In the genomic region with DNA sequence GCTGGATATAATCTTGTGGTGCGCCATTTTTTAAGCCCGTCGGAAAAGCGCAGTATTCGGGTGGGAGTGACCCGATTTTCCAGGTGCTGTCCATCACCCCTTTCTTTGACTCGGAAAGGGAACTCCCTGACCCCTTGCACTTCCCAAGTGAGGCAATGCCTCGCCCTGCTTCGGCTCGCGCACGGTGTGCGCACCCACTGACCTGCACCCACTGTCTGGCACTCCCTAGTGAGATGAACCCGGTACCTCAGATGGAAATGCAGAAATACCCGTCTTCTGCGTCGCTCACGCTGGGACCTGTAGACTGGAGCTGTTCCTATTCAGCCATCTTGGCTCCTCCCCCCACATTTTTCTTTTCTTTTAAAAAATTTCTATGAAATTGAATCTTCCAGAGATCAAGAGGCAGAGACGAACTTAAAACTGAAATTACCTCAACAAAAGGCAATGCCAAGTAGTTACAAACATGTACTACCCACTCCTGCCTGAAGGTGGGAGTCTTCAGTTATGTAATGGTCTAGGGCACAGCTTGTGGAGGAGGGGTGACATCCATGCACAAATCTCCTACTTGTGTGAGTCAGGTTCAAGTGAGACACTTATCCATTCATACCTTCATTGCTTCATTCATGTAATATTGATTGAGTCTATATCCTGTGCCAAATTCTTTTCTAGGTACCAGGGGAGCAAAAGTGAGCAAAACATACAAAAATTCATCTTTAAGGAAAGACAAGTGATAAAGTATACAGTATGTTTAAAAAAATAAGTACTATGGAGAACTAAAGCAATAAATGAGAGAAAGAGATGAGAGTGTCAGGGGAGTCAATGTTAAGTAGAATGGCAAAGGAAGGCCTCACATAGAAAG, we compare ENCODE assay signal across 8 cellular contexts. TPM values are rescaled to one million over a fixed set of nuclear protein-coding genes. Genes with fewer than 3 reads are reported as not detected.
DNase-seq lines count a peak whose midpoint lies in the region; ATAC-seq and TF ChIP-seq lines count a peak whose summit lies in the region.
"Not testable (repeated sequence)": the region's sequence is repeated elsewhere in the genome, so short reads cannot be mapped to it uniquely, and the experiment has no call there.

No MANE protein-coding gene starts in this region.

- H4K20me1 ChIP-seq in PC-3 (ENCODE audit: low read length) = not testable (repeated sequence)

- peak; percentile 49 for DNase-seq in DMS153 treated with DMSO at 0.1 percent for 48 hours (lab: John Stamatoyannopoulos, UW; ENCODE audit: unreplicated experiment)
- peak; percentile 39 to 75 for DNase-seq in HAP-1 (ENCODE audit: low spot score in 2 of 2)
- DNase-seq in NCI-H1417 (lab: John Stamatoyannopoulos, UW) = peak in 2 of 3 experiments; percentile 25 to 35
- peak; percentile 93 for DNase-seq in PC-3
- peak; percentile 5 for DNase-seq in activated naive CD8-positive, alpha-beta T cell treated with anti-CD3 and anti-CD28 coated beads, Interleukin-2, amount 50 U/mL, for 24 hours
- DNase-seq in fibroblast of peridontal ligament (ENCODE audit: extremely low read depth) = peak; percentile 3
- peak in 1 of 3 donors; percentile 51 for DNase-seq in right lobe of liver
- not testable (repeated sequence) for DNase-seq in type B pancreatic cell (ENCODE audit: extremely low spot score, unreplicated experiment)

- peaks cover 29% of the 10 kb centered on the region for H3K27me3 Mint-ChIP-seq in activated naive CD8-positive, alpha-beta T cell treated with anti-CD3 and anti-CD28 coated beads, Interleukin-2, amount 50 U/mL, for 24 hours
- peaks cover 13% of the 10 kb centered on the region for H3K27me3 Mint-ChIP-seq in type B pancreatic cell

- H3K36me3 Mint-ChIP-seq in activated naive CD8-positive, alpha-beta T cell treated with anti-CD3 and anti-CD28 coated beads, Interleukin-2, amount 50 U/mL, for 24 hours (ENCODE audit: low read depth); type B pancreatic cell: not testable (repeated sequence)

- H3K9ac ChIP-seq in PC-3 (ENCODE audit: low read length) = not testable (repeated sequence)

- H3K4me1 Mint-ChIP-seq in activated naive CD8-positive, alpha-beta T cell treated with anti-CD3 and anti-CD28 coated beads, Interleukin-2, amount 50 U/mL, for 24 hours; type B pancreatic cell (ENCODE audit: unreplicated experiment): not testable (repeated sequence)

- CTCF ChIA-PET in PC-3 (lab: Charles Lee) = interaction anchor here (1.0 to 1.3 kb wide), 2 partner anchors 291 to 297 kb away, joined by 8 to 9 read pairs; no protein-coding TSS in a partner anchor

- not testable (repeated sequence) for TF ChIP-seq POLR2A in right lobe of liver (IDR thresholded peaks at IDR 0.05)

- peak; percentile 99 for ATAC-seq in PC-3
- not testable (repeated sequence) for ATAC-seq in activated naive CD8-positive, alpha-beta T cell treated with anti-CD3 and anti-CD28 coated beads, Interleukin-2, amount 50 U/mL, for 24 hours
- peak; percentile 78 to 83 (median 81) for ATAC-seq in right lobe of liver

- H3K4me2 ChIP-seq in PC-3 (ENCODE audit: low read length) = peak overlapping the region; percentile 48

- in situ Hi-C loops in HAP-1 (cut with MboI; ENCODE audit: low sequenced_read_pairs) = not testable (repeated sequence)

- intact Hi-C loops in PC-3 (cut with micrococcal nuclease) = loop anchor here (1.0 kb wide), 1 partner anchor 292 kb away; no protein-coding TSS in a partner anchor
- intact Hi-C loops in right lobe of liver (cut with DNase I) = not testable (repeated sequence)

- H3K27ac ChIP-seq in PC-3 (ENCODE audit: low read length); right lobe of liver: not testable (repeated sequence)

- WGBS in right lobe of liver (ENCODE audit: insufficient coverage, low coverage, low lambda C conversion rate, missing lambda C conversion rate) = 71% methylated on average over 11 of the region's 19 CpGs

- BruUV-seq in PC-3 (replicated peaks; lab: Mats Ljungman, UMichigan) = not testable (repeated sequence)

- not testable (repeated sequence) for H3K4me1 ChIP-seq in HAP-1; PC-3 (ENCODE audit: insufficient read depth, low read length); right lobe of liver

- TF ChIP-seq CTCF in PC-3 (conservative IDR thresholded peaks at IDR 0.05; ENCODE audit: low read depth, low read length) = peak; percentile 88
- peak; percentile 54 to 64 (median 60) for TF ChIP-seq CTCF in right lobe of liver (IDR thresholded peaks at IDR 0.05)
- TF ChIP-seq CTCF in type B pancreatic cell (conservative IDR thresholded peaks at IDR 0.05) = peak; percentile 79

- H3K9me3 ChIP-seq in HAP-1; PC-3 (ENCODE audit: low read length); right lobe of liver: not testable (repeated sequence)

- POLR2A ChIA-PET in PC-3 (lab: Charles Lee; ENCODE audit: unreplicated experiment) = not testable (repeated sequence)

- H3K79me2 ChIP-seq in PC-3 (ENCODE audit: low read length) = not testable (repeated sequence)

- not testable (repeated sequence) for H3F3A ChIP-seq in PC-3 (ENCODE audit: low read length, unreplicated experiment)

- H3K9me3 Mint-ChIP-seq in activated naive CD8-positive, alpha-beta T cell treated with anti-CD3 and anti-CD28 coated beads, Interleukin-2, amount 50 U/mL, for 24 hours; type B pancreatic cell: not testable (repeated sequence)

- not testable (repeated sequence) for H3K27ac Mint-ChIP-seq in activated naive CD8-positive, alpha-beta T cell treated with anti-CD3 and anti-CD28 coated beads, Interleukin-2, amount 50 U/mL, for 24 hours
- H3K27ac Mint-ChIP-seq in type B pancreatic cell = peak overlapping the region; percentile 64

- H3K27me3 ChIP-seq in HAP-1 (ENCODE audit: low read depth) (peaks cover 14% of the 10 kb centered on the region; the same call in 1 of the 2 replicates), PC-3 (ENCODE audit: low read length) (peaks cover 31% of the 10 kb centered on the region)
- H3K27me3 ChIP-seq in right lobe of liver = not testable (repeated sequence)

- peak overlapping the region; percentile 13 for H2AFZ ChIP-seq in PC-3 (ENCODE audit: low read length)

- H3K9me2 ChIP-seq in PC-3 (replicated peaks; ENCODE audit: low read length) = not testable (repeated sequence)

- not testable (repeated sequence) for H3K4me3 ChIP-seq in HAP-1, right lobe of liver
- H3K4me3 ChIP-seq in PC-3 (ENCODE audit: low read length) = peak overlapping the region; percentile 44

- H3K36me3 ChIP-seq in HAP-1 (replicated peaks); PC-3 (ENCODE audit: low read depth, low read length); right lobe of liver: not testable (repeated sequence)

- H3K4me3 Mint-ChIP-seq in activated naive CD8-positive, alpha-beta T cell treated with anti-CD3 and anti-CD28 coated beads, Interleukin-2, amount 50 U/mL, for 24 hours = not testable (repeated sequence)
- H3K4me3 Mint-ChIP-seq in type B pancreatic cell = peak overlapping the region; percentile 78

RNA-seq across cellular contexts. Expression of gene NSG2, which starts 25.2 kb away (rescaled TPM):
- total RNA-seq in PC-3 (2014; rRNA removed) (0.07 TPM in 1 of 2 replicates, not detected in the other), right lobe of liver (under 1 TPM in 1 of 6 experiments, not detected in 5; 0.13 TPM), type B pancreatic cell (ENCODE audit: low replicate concordance) (3.1 and 3.9 TPM in 2 replicates)

RNA-seq across cellular contexts. Expression of gene C5orf47, which starts 31.3 kb away (rescaled TPM):
- total RNA-seq in PC-3 (2014; rRNA removed) (not detected in 2 replicates), right lobe of liver (not detected), type B pancreatic cell (ENCODE audit: low replicate concordance) (not detected in 2 replicates)
